Comparison of ENCODE assay signal across 15 cellular contexts in genomic region chr19:38799104-38799503, GRCh38. TPM values are rescaled to one million over a fixed set of nuclear protein-coding genes. Genes with fewer than 3 reads are reported as not detected.
A peak's percentile ranks its signal among the peaks of the same experiment; 100 is the strongest.
DNase-seq lines count a peak whose midpoint lies in the region; ATAC-seq and TF ChIP-seq lines count a peak whose summit lies in the region.
"Had no signal": no experiment of that assay in that cellular context is flagged by ENCODE, and none has a peak within 500 bp of the region (broad histone marks: within the 10 kb centered on the region; RNA-seq: fewer than 3 reads in every experiment).

No MANE protein-coding gene starts in this region.

- no peak overlapping the region for H3K4me3 Mint-ChIP-seq in progenitor cell of endocrine pancreas (ENCODE audit: low read depth)
- H3K4me3 Mint-ChIP-seq: T-cell had no signal

- CTCF ChIA-PET in PC-3 (lab: Charles Lee): no interaction called here

- peaks cover 8% of the 10 kb centered on the region for H3K4me1 ChIP-seq in PC-3 (ENCODE audit: insufficient read depth, low read length)
- peaks cover 0 to 2% of the 10 kb centered on the region in 2 donors for H3K4me1 ChIP-seq in esophagus (ENCODE audit: control insufficient read depth in 2 of 2, insufficient read depth in 2 of 2, low read length in 1 of 2)
- no peaks in the 10 kb centered on the region for H3K4me1 ChIP-seq in smooth muscle cell (ENCODE audit: low read depth)

- H3K4me2 ChIP-seq in PC-3 (ENCODE audit: low read length) (peak overlapping the region; percentile 46; the same call in 1 of the 2 replicates), smooth muscle cell (no peak overlapping the region)
- H3K4me2 ChIP-seq: SK-N-SH had no signal

- H3K36me3 Mint-ChIP-seq in progenitor cell of endocrine pancreas (ENCODE audit: insufficient read depth): no peaks in the 10 kb centered on the region
- H3K36me3 Mint-ChIP-seq: T-cell had no signal

- POLR2A ChIA-PET in PC-3 (lab: Charles Lee; ENCODE audit: unreplicated experiment): interaction anchor here (0.6 to 1.0 kb wide), 2 partner anchors 13 to 33 kb away, joined by 3 to 7 read pairs; no protein-coding TSS in a partner anchor

- TF ChIP-seq CTCF in PC-3 (conservative IDR thresholded peaks at IDR 0.05; ENCODE audit: low read depth, low read length) (no peak), smooth muscle cell (IDR thresholded peaks at IDR 0.05; ENCODE audit: borderline replicate concordance, insufficient read depth, poor library complexity, severe bottlenecking) (no peak), progenitor cell of endocrine pancreas (IDR thresholded peaks at IDR 0.05; ENCODE audit: unreplicated experiment) (no peak)

- no peaks in the 10 kb centered on the region for H3K9me2 ChIP-seq in PC-3 (replicated peaks; ENCODE audit: low read length)
- H3K9me2 ChIP-seq: SK-N-SH had no signal

- H3K9ac ChIP-seq in PC-3 (ENCODE audit: low read length) (peak overlapping the region; percentile 51; the same call in 1 of the 2 replicates), smooth muscle cell (ENCODE audit: low read depth) (no peak overlapping the region)
- H3K9ac ChIP-seq: SK-N-SH had no signal

- H3K4me3 ChIP-seq in PC-3 (ENCODE audit: low read length) (no peak overlapping the region), esophagus (ENCODE audit: low read depth in 1 of 2, low read length in 2 of 2) (no peak overlapping the region), smooth muscle cell (no peak overlapping the region)

- peak; percentile 37 for DNase-seq in DMS53 treated with DMSO at 0.1 percent for 48 hours (lab: John Stamatoyannopoulos, UW; ENCODE audit: unreplicated experiment)
- DNase-seq in PC-3: peak; percentile 7
- DNase-seq in smooth muscle cell (lab: John Stamatoyannopoulos, UW; ENCODE audit: unreplicated experiment): no peak
- no peak for DNase-seq in 8988T
- no peak for DNase-seq in NCI-H1417 treated with DMSO at 0.1 percent for 48 hours (lab: John Stamatoyannopoulos, UW)
- no peak for DNase-seq in progenitor cell of endocrine pancreas (ENCODE audit: low spot score, unreplicated experiment)
- DNase-seq: C1 segment of cervical spinal cord, NCI-H187 treated with DMSO at 0.1 percent for 48 hours, NCI-H446 treated with DMSO at 0.1 percent for 48 hours, Right ventricle myocardium superior, SK-N-SH, T-cell had no signal

- H3K9me3 ChIP-seq in PC-3 (ENCODE audit: low read length) (no peaks in the 10 kb centered on the region), esophagus (ENCODE audit: control insufficient read depth in 2 of 2, insufficient read depth in 1 of 2, low read depth in 1 of 2, low read length in 1 of 2) (no peaks in the 10 kb centered on the region), smooth muscle cell (replicated peaks; ENCODE audit: low read depth) (no peaks in the 10 kb centered on the region)
- H3K9me3 ChIP-seq: SK-N-SH had no signal

- no peaks in the 10 kb centered on the region for H3K9me3 Mint-ChIP-seq in progenitor cell of endocrine pancreas (ENCODE audit: low read depth)
- H3K9me3 Mint-ChIP-seq: T-cell had no signal

- H3K27ac Mint-ChIP-seq in progenitor cell of endocrine pancreas: no peak overlapping the region
- H3K27ac Mint-ChIP-seq: T-cell had no signal

- peak; percentile 16 for ATAC-seq in PC-3
- ATAC-seq: T-cell had no signal

- H3F3A ChIP-seq in PC-3 (ENCODE audit: low read length, unreplicated experiment): no peaks in the 10 kb centered on the region
- H3F3A ChIP-seq in smooth muscle cell (ENCODE audit: low read depth): no peaks in the 10 kb centered on the region

- intact Hi-C loops in PC-3 (cut with micrococcal nuclease): loop anchor here (5.0 kb wide), 2 partner anchors 33 to 62 kb away; partner anchors contain the start of gene ECH1

- BruUV-seq in PC-3 (replicated peaks; lab: Mats Ljungman, UMichigan): TSS peak; percentile 83

- H3K27ac ChIP-seq in PC-3 (ENCODE audit: low read length) (peak overlapping the region; percentile 82), esophagus (ENCODE audit: low read depth in 2 of 2, low read length in 1 of 2) (peak overlapping the region; percentile 70 to 81), smooth muscle cell (ENCODE audit: low read depth) (peak overlapping the region; percentile 66)
- H3K27ac ChIP-seq: HL-60 had no signal

- no peaks in the 10 kb centered on the region for H3K4me1 Mint-ChIP-seq in progenitor cell of endocrine pancreas (ENCODE audit: low read depth)
- H3K4me1 Mint-ChIP-seq: T-cell had no signal

- H3K79me2 ChIP-seq in PC-3 (ENCODE audit: low read length) (no peaks in the 10 kb centered on the region), smooth muscle cell (ENCODE audit: low read depth) (no peaks in the 10 kb centered on the region)

- H4K20me1 ChIP-seq in PC-3 (ENCODE audit: low read length) (no peaks in the 10 kb centered on the region), smooth muscle cell (ENCODE audit: low read depth) (no peaks in the 10 kb centered on the region)

- peaks cover under 1% of the 10 kb centered on the region for H3K27me3 Mint-ChIP-seq in progenitor cell of endocrine pancreas
- H3K27me3 Mint-ChIP-seq: T-cell had no signal

- H2AFZ ChIP-seq in PC-3 (ENCODE audit: low read length) (no peak overlapping the region), smooth muscle cell (ENCODE audit: low read depth) (no peak overlapping the region)

- no peaks in the 10 kb centered on the region for H3K36me3 ChIP-seq in PC-3 (ENCODE audit: low read depth, low read length)
- no peaks in the 10 kb centered on the region for H3K36me3 ChIP-seq in esophagus (ENCODE audit: control insufficient read depth in 2 of 2, insufficient read depth in 2 of 2, low read length in 1 of 2)
- H3K36me3 ChIP-seq in smooth muscle cell (ENCODE audit: low read depth): no peaks in the 10 kb centered on the region

- no peaks in the 10 kb centered on the region for H3K27me3 ChIP-seq in PC-3 (ENCODE audit: low read length)
- no peaks in the 10 kb centered on the region for H3K27me3 ChIP-seq in esophagus (ENCODE audit: control insufficient read depth in 1 of 2, insufficient read depth in 2 of 2, low read length in 2 of 2)
- no peaks in the 10 kb centered on the region for H3K27me3 ChIP-seq in smooth muscle cell (ENCODE audit: low read depth)

- 56 to 69% methylated on average over 10 of the region's 10 CpGs for WGBS in esophagus, 2 donors
- WGBS in smooth muscle cell (ENCODE audit: low lambda C conversion rate): 84% methylated on average over 10 of the region's 10 CpGs

RNA-seq across cellular contexts. Expression of gene LGALS7B, which starts 10.1 kb away (rescaled TPM):
- total RNA-seq in PC-3 (2014; rRNA removed): not detected in 2 replicates
- 1,000 to 10,000 TPM; 3,260 to 6,105 TPM for polyA plus RNA-seq in esophagus
- total RNA-seq in smooth muscle cell: 3.0 TPM in 1 of 2 replicates, not detected in the other
- 0.56 TPM in 1 of 2 replicates, not detected in the other for polyA plus RNA-seq in smooth muscle cell
- total RNA-seq in progenitor cell of endocrine pancreas: not detected in 2 replicates
- total RNA-seq: LHCN-M2, Right ventricle myocardium superior, T-cell had no signal
- polyA plus RNA-seq: SK-N-SH had no signal

RNA-seq across cellular contexts. Expression of gene LGALS4, which starts 13.6 kb away (rescaled TPM):
- total RNA-seq in PC-3 (2014; rRNA removed) (0.51 TPM in 1 of 2 replicates, not detected in the other), smooth muscle cell (not detected in 2 replicates), progenitor cell of endocrine pancreas (2.7 and 3.7 TPM in 2 replicates)
- polyA plus RNA-seq in esophagus (1 to 10 TPM in 1 of 2 donors, under 1 TPM in 1; 0.66 to 2.3 TPM), smooth muscle cell (1.3 and 2.4 TPM in 2 replicates)
- total RNA-seq: LHCN-M2 had no signal

RNA-seq across cellular contexts. Expression of gene LGALS7, which starts 25.8 kb away (rescaled TPM):
- total RNA-seq in PC-3 (2014; rRNA removed) (not detected in 2 replicates), smooth muscle cell (not detected in 2 replicates), progenitor cell of endocrine pancreas (0.91 TPM in 1 of 2 replicates, not detected in the other)
- polyA plus RNA-seq in esophagus (1,000 to 10,000 TPM in 1 of 2 donors, 100 to 1,000 TPM in 1; 405 to 2,874 TPM), smooth muscle cell (3.4 TPM in 1 of 2 replicates, not detected in the other)
- total RNA-seq: LHCN-M2, Right ventricle myocardium superior, T-cell had no signal
- polyA plus RNA-seq: SK-N-SH had no signal

RNA-seq across cellular contexts. Expression of gene ECH1, which starts 32.5 kb away (rescaled TPM):
- total RNA-seq in PC-3 (2014; rRNA removed) (41.8 and 78.9 TPM in 2 replicates), smooth muscle cell (41.4 and 47.6 TPM in 2 replicates), progenitor cell of endocrine pancreas (86.9 and 93.5 TPM in 2 replicates)
- polyA plus RNA-seq in esophagus (100 to 1,000 TPM; 108 to 215 TPM), smooth muscle cell (142 and 154 TPM in 2 replicates)

RNA-seq across cellular contexts. Expression of gene HNRNPL, which starts 50.7 kb away (rescaled TPM):
- 315 and 331 TPM in 2 replicates for total RNA-seq in PC-3 (2014; rRNA removed)
- polyA plus RNA-seq in esophagus: 100 to 1,000 TPM; 134 to 150 TPM
- total RNA-seq in smooth muscle cell: 170 and 174 TPM in 2 replicates
- 158 and 173 TPM in 2 replicates for polyA plus RNA-seq in smooth muscle cell
- total RNA-seq in progenitor cell of endocrine pancreas: 444 and 461 TPM in 2 replicates

Comparison
In these comparisons a context has a peak if more than half of its experiments do, and no peak if none do; other contexts are left out.
1. DNase-seq: peak in DMS53 treated with DMSO at 0.1 percent for 48 hours (single experiment) and PC-3 (single experiment); none in smooth muscle cell (single experiment), 8988T (single experiment), NCI-H1417 treated with DMSO at 0.1 percent for 48 hours (single experiment) and progenitor cell of endocrine pancreas (single experiment).
2. Peak in every context shown above with its lines, with median percentiles within 50 percentile points of each other: H3K27ac ChIP-seq.